Comparison of ENCODE assay signal across 8 cellular contexts in the genomic region with DNA sequence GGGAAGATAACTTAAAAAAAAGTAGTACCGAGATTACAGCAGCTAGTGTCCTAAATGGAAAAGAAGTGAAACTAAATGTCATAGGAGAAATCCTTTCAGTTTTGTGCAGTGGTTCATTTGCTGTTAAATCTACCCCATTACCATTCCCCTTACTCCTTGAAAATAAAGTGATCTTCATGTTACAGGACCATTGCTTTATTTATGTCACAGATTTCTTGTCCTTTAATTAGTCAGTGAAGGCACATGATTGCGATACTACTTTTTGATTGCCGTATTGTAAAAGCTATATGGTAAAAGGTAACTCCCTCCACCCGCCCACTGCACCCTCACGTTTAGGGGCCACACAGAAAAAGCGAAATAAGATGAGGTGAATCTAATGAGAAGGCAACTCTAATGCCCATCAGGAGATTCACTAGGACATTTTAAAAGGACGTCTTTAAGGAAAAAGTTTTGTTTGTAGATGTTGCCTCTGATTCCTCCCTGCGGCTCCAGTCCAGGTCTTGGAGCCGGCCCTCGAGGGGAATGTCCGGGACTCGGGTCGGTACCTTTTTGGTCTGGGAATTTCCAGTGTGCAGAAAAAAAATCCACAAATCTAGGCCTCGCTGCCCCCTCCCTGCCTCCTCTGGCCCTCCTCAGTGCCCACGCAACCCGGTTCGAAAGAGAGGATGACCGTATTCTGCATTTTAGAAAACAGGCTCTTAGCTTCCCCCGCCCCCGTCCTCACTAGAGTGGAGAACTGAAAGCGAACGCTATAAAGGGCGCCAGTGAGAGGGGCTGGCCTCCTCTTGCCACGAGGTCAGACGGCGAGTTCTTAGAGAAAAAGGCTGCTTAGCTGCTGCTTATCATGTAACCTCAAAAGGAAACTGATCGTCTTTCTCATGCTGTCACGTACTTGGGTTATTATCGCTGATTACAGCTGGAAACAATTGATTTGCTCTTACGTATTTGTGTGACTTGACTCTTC.
DNase-seq lines count a peak whose midpoint lies in the region; TF ChIP-seq lines count a peak whose summit lies in the region.

No MANE protein-coding gene starts in this region.

- POLR2A ChIA-PET in HEK293 (lab: Yijun Ruan, JAX) = interaction anchor here (1.9 kb wide), 1 partner anchor 22 kb away, joined by 14 read pairs; the partner anchor contains the start of gene NFKBIZ

- H3K4me3 ChIP-seq in HEK293 (ENCODE audit: low read depth, low read length) (peak overlapping the region; percentile 38), choroid plexus epithelial cell (ENCODE audit: low read depth, low read length) (peak overlapping the region; percentile 68)

- H3K27ac ChIP-seq in HEK293 (ENCODE audit: extremely low read depth, low read depth, low read length) = peak overlapping the region; percentile 56; the same call in 1 of the 2 replicates

- DNase-seq in GM10266 (ENCODE audit: extremely low spot score) (peak; percentile 75), NCI-H1436 (lab: John Stamatoyannopoulos, UW) (peak; percentile 54), choroid plexus epithelial cell (ENCODE audit: low read depth) (peak; percentile 88), kidney tubule cell (ENCODE audit: low spot score) (peak; percentile 92), NCI-H748 treated with DMSO at 0.1 percent for 48 hours (lab: John Stamatoyannopoulos, UW) (no peak)
- peak; percentile 80 for DNase-seq in activated CD4-positive, CD25-positive, alpha-beta regulatory T cell treated with anti-CD3 and anti-CD28 coated beads, Interleukin-2, amount 50 U/mL, for 72 hours
- peak; percentile 58 to 77 (median 64) for DNase-seq in stimulated activated CD4-positive, alpha-beta T cell treated with anti-CD3 and anti-CD28 coated beads, Interleukin-1b, Interleukin-23, amount 100 ng/mL, for 24 hours (ENCODE audit: low read depth in 4 of 4, low spot score in 1 of 4)

- no peak for TF ChIP-seq CTCF in GM10266 (IDR thresholded peaks at IDR 0.05; ENCODE audit: control insufficient read depth, insufficient read depth, low read depth, missing control alignments)
- TF ChIP-seq CTCF in HEK293 (tag by site-specific recombination; IDR thresholded peaks at IDR 0.05) = no peak
- no peak for TF ChIP-seq CTCF in choroid plexus epithelial cell (conservative IDR thresholded peaks at IDR 0.05; ENCODE audit: low read depth, low read length)

- CTCF ChIA-PET in HEK293 (lab: Yijun Ruan, JAX) = interaction anchor here (0.7 to 1.0 kb wide), 5 partner anchors 16 to 422 kb away, joined by 3 to 4 read pairs (median 3); no protein-coding TSS in a partner anchor

- H3K36me3 ChIP-seq in HEK293 (ENCODE audit: control insufficient read depth in 2 of 2, insufficient read depth in 1 of 2, low read length in 2 of 2) = no peaks in the 10 kb centered on the region; a peak in 1 of 3 replicates

- H3K4me1 ChIP-seq in HEK293 (ENCODE audit: control insufficient read depth, insufficient read depth, low read length) = no peaks in the 10 kb centered on the region

- H3K9me3 ChIP-seq in HEK293 (ENCODE audit: control insufficient read depth, insufficient read depth, low read depth, low read length) = no peaks in the 10 kb centered on the region

TF ChIP-seq in HEK293, 187 proteins besides CTCF, POLR2A, EP300 and RAD21 (continues in another document):
- TF ChIP-seq SP2 (tag by site-specific recombination; IDR thresholded peaks at IDR 0.05) (peak; percentile 62), ZNF600 (tag by site-specific recombination; IDR thresholded peaks at IDR 0.05) (peak; percentile 46), PRDM10 (tag by site-specific recombination; IDR thresholded peaks at IDR 0.05) (peak; percentile 74), EGR2 (tag by site-specific recombination; IDR thresholded peaks at IDR 0.05; ENCODE audit: low read depth) (peak; percentile 75), ZXDB (tag by site-specific recombination; IDR thresholded peaks at IDR 0.05) (peak; percentile 25; the same call in 1 of the 2 replicates), TCF7L2 (IDR thresholded peaks at IDR 0.05; ENCODE audit: borderline replicate concordance, low read depth, low read length) (peak; percentile 65; the same call in 1 of the 2 replicates), GLIS2 (tag by site-specific recombination; IDR thresholded peaks at IDR 0.05) (peak; percentile 34; the same call in 1 of the 2 replicates), ZBTB17 (tag by site-specific recombination; IDR thresholded peaks at IDR 0.05) (peak; percentile 81), ZBTB48 (tag by site-specific recombination; IDR thresholded peaks at IDR 0.05) (peak; percentile 75), ZBTB8A (tag by site-specific recombination; IDR thresholded peaks at IDR 0.05) (peak; percentile 44), ZNF704 (tag by site-specific recombination; IDR thresholded peaks at IDR 0.05) (no peak), ZNF2 (tag by site-specific recombination; IDR thresholded peaks at IDR 0.05) (0 out of 2 replicates have a peak, but pooled peaks have one; percentile 28), ZFHX2 (tag by site-specific recombination; conservative IDR thresholded peaks at IDR 0.05) (peak; percentile 80), FEZF1 (tag by site-specific recombination; IDR thresholded peaks at IDR 0.05) (peak; percentile 39), ZNF48 (tag by site-specific recombination; IDR thresholded peaks at IDR 0.05) (no peak), SCRT2 (tag by site-specific recombination; IDR thresholded peaks at IDR 0.05) (no peak), ZNF341 (tag by site-specific recombination; IDR thresholded peaks at IDR 0.05; ENCODE audit: low read depth) (peak; percentile 26; the same call in 1 of the 2 replicates), REST (tag by site-specific recombination; IDR thresholded peaks at IDR 0.05) (no peak), ZBTB20 (tag by site-specific recombination; IDR thresholded peaks at IDR 0.05) (peak; percentile 76; the same call in 1 of the 2 replicates), ZEB2 (tag by site-specific recombination; IDR thresholded peaks at IDR 0.05) (peak; percentile 32; the same call in 1 of the 2 replicates)
